ENCODE assay signal across 8 cellular contexts in genomic region chr18:2541925-2542563, GRCh38. TPM values are rescaled to one million over a fixed set of nuclear protein-coding genes. Genes with fewer than 3 reads are reported as not detected.
DNase-seq lines count a peak whose midpoint lies in the region; ATAC-seq and TF ChIP-seq lines count a peak whose summit lies in the region.
"Not testable (repeated sequence)": the region's sequence is repeated elsewhere in the genome, so short reads cannot be mapped to it uniquely, and the experiment has no call there.

No MANE protein-coding gene starts in this region.

- not testable (repeated sequence) for H3K36me3 ChIP-seq in testis (ENCODE audit: low read depth, missing control alignments)

- TF ChIP-seq CTCF in testis (IDR thresholded peaks at IDR 0.05) = peak in 2 of 3 experiments; percentile 37 to 45

- not testable (repeated sequence) for TF ChIP-seq POLR2A in testis (IDR thresholded peaks at IDR 0.05)

- intact Hi-C loops in testis (cut with DNase I; ENCODE audit: low total_unique reads) = not testable (repeated sequence)

- H3K4me1 ChIP-seq in testis = not testable (repeated sequence)

- H3K27me3 ChIP-seq in testis = not testable (repeated sequence)

- H3K27me3 Mint-ChIP-seq in effector memory CD8-positive, alpha-beta T cell = not testable (repeated sequence)

- WGBS in testis, 2 donors = 40 to 49% methylated on average over 3 of the region's 3 CpGs

- H3K36me3 Mint-ChIP-seq in effector memory CD8-positive, alpha-beta T cell (ENCODE audit: insufficient read depth) = not testable (repeated sequence)

- H3K4me3 Mint-ChIP-seq in effector memory CD8-positive, alpha-beta T cell = not testable (repeated sequence)

- H3K9me3 ChIP-seq in testis = not testable (repeated sequence)

- peak; percentile 68 for ATAC-seq in GM19043 (IDR thresholded peaks at IDR 0.05; ENCODE audit: low read depth, unreplicated experiment)
- ATAC-seq in HG03280 (IDR thresholded peaks at IDR 0.05; ENCODE audit: unreplicated experiment) = peak; percentile 75
- ATAC-seq in effector memory CD8-positive, alpha-beta T cell (replicated peaks) = peak; percentile 58
- ATAC-seq in left lobe of liver = peak; percentile 62

- H3K27ac ChIP-seq in testis = not testable (repeated sequence)

- not testable (repeated sequence) for H3K4me3 ChIP-seq in testis

- H3K27ac Mint-ChIP-seq in effector memory CD8-positive, alpha-beta T cell = peak overlapping the region in 1 of 2 donors; percentile 23

- DNase-seq in DMS 273 (lab: John Stamatoyannopoulos, UW; ENCODE audit: unreplicated experiment) (peak; percentile 62), NCI-H2107 treated with DMSO at 0.1 percent for 48 hours (lab: John Stamatoyannopoulos, UW; ENCODE audit: unreplicated experiment) (peak; percentile 21), SKM-1 (lab: John Stamatoyannopoulos, UW; ENCODE audit: unreplicated experiment) (peak; percentile 54)
- not testable (repeated sequence) for DNase-seq in effector memory CD8-positive, alpha-beta T cell; left lobe of liver (ENCODE audit: low spot score); testis

- not testable (repeated sequence) for H3K4me1 Mint-ChIP-seq in effector memory CD8-positive, alpha-beta T cell (ENCODE audit: low read depth in 2 of 2)

- not testable (repeated sequence) for H3K9me3 Mint-ChIP-seq in effector memory CD8-positive, alpha-beta T cell

RNA-seq across cellular contexts. Expression of gene METTL4, which starts 29.3 kb away (rescaled TPM):
- 2.0 TPM for total RNA-seq in left lobe of liver
- 10 to 100 TPM; 11.3 to 12.6 TPM for total RNA-seq in testis
- polyA plus RNA-seq in testis (ENCODE audit: insufficient read depth, low read depth, low replicate concordance) = 12.4 TPM

RNA-seq across cellular contexts. Expression of gene NDC80, which starts 29.3 kb away (rescaled TPM):
- total RNA-seq in left lobe of liver (0.18 TPM), testis (10 to 100 TPM in 1 of 2 donors, 1 to 10 TPM in 1; 8.4 to 15.4 TPM)
- polyA plus RNA-seq in testis (ENCODE audit: insufficient read depth, low read depth, low replicate concordance) = 12.9 TPM
